ENCODE assay signal across 19 cellular contexts in genomic region chr1:8189931-8190483, GRCh38.
DNase-seq lines count a peak whose midpoint lies in the region; ATAC-seq and TF ChIP-seq lines count a peak whose summit lies in the region.
"Had no signal": no experiment of that assay in that cellular context is flagged by ENCODE, and none has a peak within 500 bp of the region (broad histone marks: within the 10 kb centered on the region; RNA-seq: fewer than 3 reads in every experiment).

No MANE protein-coding gene starts in this region.

- WGBS in spleen, 5 donors: 87 to 93% (median 91%) methylated on average over 6 of the region's 6 CpGs

- H3K4me1 ChIP-seq in spleen: peaks cover 0 to 7% (median 1%) of the 10 kb centered on the region in 6 donors
- H3K4me1 ChIP-seq: adrenal gland, prostate gland had no signal

- H3K36me3 ChIP-seq in spleen: no peaks in the 10 kb centered on the region
- H3K36me3 ChIP-seq: adrenal gland; BLaER1 treated with 17β-estradiol and CSF1 and Interleukin-3, amounts not matched to agents 10 nM and 100 nM; prostate gland; thyroid gland had no signal

- ATAC-seq in left lobe of liver (peak; percentile 89), HG03039 (IDR thresholded peaks at IDR 0.05; ENCODE audit: unreplicated experiment) (no peak)
- ATAC-seq: activated T-helper 17 cell treated with anti-CD3 and anti-CD28 coated beads, Interleukin-2, amount 50 U/mL, for 72 hours; naive thymus-derived CD4-positive, alpha-beta T cell had no signal

- TF ChIP-seq CTCF in astrocyte of the spinal cord (IDR thresholded peaks at IDR 0.05; ENCODE audit: low read depth, low read length) (no peak), spleen (IDR thresholded peaks at IDR 0.05 in 8 of 11, conservative IDR thresholded peaks at IDR 0.05 in 3 of 11) (no peak)

- intact Hi-C loops in spleen (cut with DNase I; ENCODE audit: low total_unique reads): no loop called here

- H3K4me3 ChIP-seq in astrocyte of the spinal cord (ENCODE audit: low read depth, low read length): no peak overlapping the region
- no peak overlapping the region for H3K4me3 ChIP-seq in spleen
- H3K4me3 ChIP-seq: adrenal gland; BLaER1 treated with 17β-estradiol and CSF1 and Interleukin-3, amounts not matched to agents 10 nM and 100 nM; prostate gland; thyroid gland had no signal

- H3K9me3 ChIP-seq in spleen: no peaks in the 10 kb centered on the region
- H3K9me3 ChIP-seq: adrenal gland, prostate gland, thyroid gland had no signal

- in situ Hi-C loops in astrocyte of the spinal cord (cut with HindIII; ENCODE audit: low sequenced_read_pairs): no loop called here

- DNase-seq in LoVo (ENCODE audit: low spot score) (peak; percentile 52), astrocyte of the spinal cord (ENCODE audit: low read depth, low spot score) (peak; percentile 87), left lobe of liver (ENCODE audit: low spot score) (peak; percentile 78), spleen (peak; percentile 4), NCI-H1105 treated with DMSO at 0.1 percent for 48 hours (lab: John Stamatoyannopoulos, UW) (no peak), erythroblast (lab: John Stamatoyannopoulos, UW) (no peak)
- no peak for DNase-seq in stimulated activated CD4-positive, alpha-beta T cell treated with anti-CD3 and anti-CD28 coated beads, Interleukin-15, amount 100 ng/mL, for 24 hours
- DNase-seq: activated CD8-positive, alpha-beta memory T cell treated with anti-CD3 and anti-CD28 coated beads for 24 hours; cortex of kidney; DND-41; naive thymus-derived CD4-positive, alpha-beta T cell; NCI-H1694; stimulated activated CD4-positive, alpha-beta T cell treated with anti-CD3 and anti-CD28 coated beads, Interleukin-1b, Interleukin-23, amount 100 ng/mL, for 48 hours; thyroid gland had no signal

- TF ChIP-seq POLR2A in spleen (IDR thresholded peaks at IDR 0.05) (no peak), erythroblast (IDR thresholded peaks at IDR 0.05; ENCODE audit: low read length) (no peak)

- H3K27ac ChIP-seq in spleen: no peak overlapping the region
- H3K27ac ChIP-seq: adrenal gland; BLaER1 treated with 17β-estradiol and CSF1 and Interleukin-3, amounts not matched to agents 10 nM and 100 nM; thyroid gland had no signal

- no peaks in the 10 kb centered on the region for H3K27me3 ChIP-seq in spleen (replicated peaks in 1 of 7)
- H3K27me3 ChIP-seq: adrenal gland; BLaER1 treated with 17β-estradiol and CSF1 and Interleukin-3, amounts not matched to agents 10 nM and 100 nM; thyroid gland had no signal

Comparison
In these comparisons a context has a peak if more than half of its experiments do, and no peak if none do; other contexts are left out.
1. DNase-seq: peak in LoVo (single experiment), astrocyte of the spinal cord (single experiment), left lobe of liver (single experiment) and spleen (single experiment); none in NCI-H1105 treated with DMSO at 0.1 percent for 48 hours (single experiment), stimulated activated CD4-positive, alpha-beta T cell treated with anti-CD3 and anti-CD28 coated beads, Interleukin-15, amount 100 ng/mL, for 24 hours (single experiment) and erythroblast (0 of 2).